Comparison of ENCODE assay signal across 1 cellular context in genomic region chr10:119511828-119512515, GRCh38.
TF ChIP-seq lines count a peak whose summit lies in the region.

No MANE protein-coding gene starts in this region.

TF ChIP-seq in SK-N-SH treated with all-trans-retinoic acid at 6 μM for 48 hours, 23 proteins besides CTCF, POLR2A, EP300 and RAD21 (continued from another document):
- TF ChIP-seq, protein P1, sequence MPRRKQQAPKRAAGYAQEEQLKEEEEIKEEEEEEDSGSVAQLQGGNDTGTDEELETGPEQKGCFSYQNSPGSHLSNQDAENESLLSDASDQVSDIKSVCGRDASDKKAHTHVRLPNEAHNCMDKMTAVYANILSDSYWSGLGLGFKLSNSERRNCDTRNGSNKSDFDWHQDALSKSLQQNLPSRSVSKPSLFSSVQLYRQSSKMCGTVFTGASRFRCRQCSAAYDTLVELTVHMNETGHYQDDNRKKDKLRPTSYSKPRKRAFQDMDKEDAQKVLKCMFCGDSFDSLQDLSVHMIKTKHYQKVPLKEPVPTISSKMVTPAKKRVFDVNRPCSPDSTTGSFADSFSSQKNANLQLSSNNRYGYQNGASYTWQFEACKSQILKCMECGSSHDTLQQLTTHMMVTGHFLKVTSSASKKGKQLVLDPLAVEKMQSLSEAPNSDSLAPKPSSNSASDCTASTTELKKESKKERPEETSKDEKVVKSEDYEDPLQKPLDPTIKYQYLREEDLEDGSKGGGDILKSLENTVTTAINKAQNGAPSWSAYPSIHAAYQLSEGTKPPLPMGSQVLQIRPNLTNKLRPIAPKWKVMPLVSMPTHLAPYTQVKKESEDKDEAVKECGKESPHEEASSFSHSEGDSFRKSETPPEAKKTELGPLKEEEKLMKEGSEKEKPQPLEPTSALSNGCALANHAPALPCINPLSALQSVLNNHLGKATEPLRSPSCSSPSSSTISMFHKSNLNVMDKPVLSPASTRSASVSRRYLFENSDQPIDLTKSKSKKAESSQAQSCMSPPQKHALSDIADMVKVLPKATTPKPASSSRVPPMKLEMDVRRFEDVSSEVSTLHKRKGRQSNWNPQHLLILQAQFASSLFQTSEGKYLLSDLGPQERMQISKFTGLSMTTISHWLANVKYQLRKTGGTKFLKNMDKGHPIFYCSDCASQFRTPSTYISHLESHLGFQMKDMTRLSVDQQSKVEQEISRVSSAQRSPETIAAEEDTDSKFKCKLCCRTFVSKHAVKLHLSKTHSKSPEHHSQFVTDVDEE (CRISPR knock-in tag; IDR thresholded peaks at IDR 0.05), result no peak
- TF ChIP-seq POU6F1 (CRISPR knock-in tag; IDR thresholded peaks at IDR 0.05; ENCODE audit: borderline replicate concordance, low read depth) (no peak), TOX (CRISPR knock-in tag; IDR thresholded peaks at IDR 0.05; ENCODE audit: borderline replicate concordance) (no peak), SNAI2 (CRISPR knock-in tag; IDR thresholded peaks at IDR 0.05) (no peak), OSR1 (CRISPR knock-in tag; IDR thresholded peaks at IDR 0.05) (no peak), TCF4 (CRISPR knock-in tag; IDR thresholded peaks at IDR 0.05; ENCODE audit: borderline replicate concordance) (no peak)
- TF ChIP-seq, protein P2, sequence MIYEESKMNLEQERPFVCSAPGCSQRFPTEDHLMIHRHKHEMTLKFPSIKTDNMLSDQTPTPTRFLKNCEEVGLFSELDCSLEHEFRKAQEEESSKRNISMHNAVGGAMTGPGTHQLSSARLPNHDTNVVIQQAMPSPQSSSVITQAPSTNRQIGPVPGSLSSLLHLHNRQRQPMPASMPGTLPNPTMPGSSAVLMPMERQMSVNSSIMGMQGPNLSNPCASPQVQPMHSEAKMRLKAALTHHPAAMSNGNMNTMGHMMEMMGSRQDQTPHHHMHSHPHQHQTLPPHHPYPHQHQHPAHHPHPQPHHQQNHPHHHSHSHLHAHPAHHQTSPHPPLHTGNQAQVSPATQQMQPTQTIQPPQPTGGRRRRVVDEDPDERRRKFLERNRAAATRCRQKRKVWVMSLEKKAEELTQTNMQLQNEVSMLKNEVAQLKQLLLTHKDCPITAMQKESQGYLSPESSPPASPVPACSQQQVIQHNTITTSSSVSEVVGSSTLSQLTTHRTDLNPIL (CRISPR knock-in tag; IDR thresholded peaks at IDR 0.05; ENCODE audit: low read depth), result no peak
